13 cellular contexts compared by ENCODE assay signal in the genomic region with DNA sequence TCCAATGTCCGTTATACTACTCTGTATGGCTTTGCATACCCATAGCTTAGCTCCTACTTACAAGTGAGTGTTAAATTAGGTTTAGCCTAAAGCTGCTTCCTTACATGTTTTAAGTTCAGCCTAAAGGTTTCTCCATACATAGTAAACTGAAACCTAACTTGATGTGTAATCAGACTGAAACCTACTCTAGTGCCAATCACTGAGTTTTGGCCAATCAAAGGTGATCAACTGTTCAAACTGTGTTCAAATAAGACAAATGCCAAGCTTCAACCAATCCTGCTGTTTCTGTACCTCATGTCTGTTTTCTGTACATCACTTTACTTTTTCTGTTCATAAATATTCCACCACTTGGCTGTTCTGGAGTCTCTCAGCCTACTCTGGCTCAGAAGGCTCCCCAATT. TPM values are rescaled to one million over a fixed set of nuclear protein-coding genes. Genes with fewer than 3 reads are reported as not detected.
DNase-seq lines count a peak whose midpoint lies in the region; ATAC-seq and TF ChIP-seq lines count a peak whose summit lies in the region.
"Had no signal": no experiment of that assay in that cellular context is flagged by ENCODE, and none has a peak within 500 bp of the region (broad histone marks: within the 10 kb centered on the region; RNA-seq: fewer than 3 reads in every experiment).

No MANE protein-coding gene starts in this region.

- ATAC-seq in activated naive CD8-positive, alpha-beta T cell treated with anti-CD3 and anti-CD28 coated beads, Interleukin-2, amount 50 U/mL, for 24 hours, result peak; percentile 40
- ATAC-seq in stimulated activated naive CD8-positive, alpha-beta T cell treated with anti-CD3 and anti-CD28 coated beads, Interleukin-15, Interleukin-2, amounts not matched to agents 100 U/mL and 50 U/mL, for 24 hours, result peak; percentile 25
- ATAC-seq: HCT116 had no signal

- no peak for TF ChIP-seq EP300 in Ishikawa (IDR thresholded peaks at IDR 0.05; ENCODE audit: borderline replicate concordance)

- no peaks in the 10 kb centered on the region for H3K9me3 Mint-ChIP-seq in activated naive CD8-positive, alpha-beta T cell treated with anti-CD3 and anti-CD28 coated beads, Interleukin-2, amount 50 U/mL, for 24 hours
- no peaks in the 10 kb centered on the region for H3K9me3 Mint-ChIP-seq in activated naive CD8-positive, alpha-beta T cell treated with anti-CD3 and anti-CD28 coated beads for 36 hours

- no peaks in the 10 kb centered on the region for H3K36me3 Mint-ChIP-seq in activated naive CD8-positive, alpha-beta T cell treated with anti-CD3 and anti-CD28 coated beads, Interleukin-2, amount 50 U/mL, for 24 hours (ENCODE audit: low read depth)
- H3K36me3 Mint-ChIP-seq in activated naive CD8-positive, alpha-beta T cell treated with anti-CD3 and anti-CD28 coated beads for 36 hours, result no peaks in the 10 kb centered on the region

- no peak for DNase-seq in activated naive CD8-positive, alpha-beta T cell treated with anti-CD3 and anti-CD28 coated beads, Interleukin-2, amount 50 U/mL, for 24 hours
- DNase-seq in activated naive CD8-positive, alpha-beta T cell treated with anti-CD3 and anti-CD28 coated beads for 36 hours, result no peak
- DNase-seq in stimulated activated naive CD8-positive, alpha-beta T cell treated with anti-CD3 and anti-CD28 coated beads, Interleukin-15, Interleukin-2, amounts not matched to agents 100 U/mL and 50 U/mL, for 24 hours, result no peak
- DNase-seq in NCI-H2227 treated with DMSO at 0.1 percent for 48 hours (lab: John Stamatoyannopoulos, UW) (no peak), HCEC 1CT (no peak)
- DNase-seq: NCI-H1092, NCI-H146, NCI-H2081, NCI-H510A, NCI-H774 had no signal

- no peak overlapping the region for H3K4me3 Mint-ChIP-seq in activated naive CD8-positive, alpha-beta T cell treated with anti-CD3 and anti-CD28 coated beads, Interleukin-2, amount 50 U/mL, for 24 hours
- no peak overlapping the region for H3K4me3 Mint-ChIP-seq in activated naive CD8-positive, alpha-beta T cell treated with anti-CD3 and anti-CD28 coated beads for 36 hours

- H3K27me3 Mint-ChIP-seq in activated naive CD8-positive, alpha-beta T cell treated with anti-CD3 and anti-CD28 coated beads, Interleukin-2, amount 50 U/mL, for 24 hours, result peaks cover 2% of the 10 kb centered on the region
- no peaks in the 10 kb centered on the region for H3K27me3 Mint-ChIP-seq in activated naive CD8-positive, alpha-beta T cell treated with anti-CD3 and anti-CD28 coated beads for 36 hours

- H3K27ac Mint-ChIP-seq in activated naive CD8-positive, alpha-beta T cell treated with anti-CD3 and anti-CD28 coated beads, Interleukin-2, amount 50 U/mL, for 24 hours, result no peak overlapping the region
- H3K27ac Mint-ChIP-seq in activated naive CD8-positive, alpha-beta T cell treated with anti-CD3 and anti-CD28 coated beads for 36 hours, result no peak overlapping the region

- TF ChIP-seq RAD21 in Ishikawa (IDR thresholded peaks at IDR 0.05; ENCODE audit: low read depth), result no peak

- H3K4me1 Mint-ChIP-seq in activated naive CD8-positive, alpha-beta T cell treated with anti-CD3 and anti-CD28 coated beads, Interleukin-2, amount 50 U/mL, for 24 hours, result peaks cover 15% of the 10 kb centered on the region
- peaks cover 10% of the 10 kb centered on the region for H3K4me1 Mint-ChIP-seq in activated naive CD8-positive, alpha-beta T cell treated with anti-CD3 and anti-CD28 coated beads for 36 hours

TF ChIP-seq in Ishikawa, 13 proteins besides CTCF, POLR2A, EP300 and RAD21:
- TF ChIP-seq FOXM1 (IDR thresholded peaks at IDR 0.05; ENCODE audit: borderline replicate concordance, low read depth), result peak; percentile 45; the same call in 1 of the 2 replicates
- TF ChIP-seq CEBPB (IDR thresholded peaks at IDR 0.05), result no peak

RNA-seq across cellular contexts. Expression of a gene that starts 20.0 kb away (rescaled TPM):
- 1 to 10 TPM; 9.8 to 9.9 TPM for total RNA-seq in activated naive CD8-positive, alpha-beta T cell treated with anti-CD3 and anti-CD28 coated beads for 36 hours
- total RNA-seq: M059J had no signal

RNA-seq across cellular contexts. Expression of a gene that starts 21.0 kb away (rescaled TPM):
- total RNA-seq in activated naive CD8-positive, alpha-beta T cell treated with anti-CD3 and anti-CD28 coated beads for 36 hours, result 100 to 1,000 TPM; 298 to 335 TPM

RNA-seq across cellular contexts. Expression of a gene that starts 36.5 kb away (rescaled TPM):
- total RNA-seq in activated naive CD8-positive, alpha-beta T cell treated with anti-CD3 and anti-CD28 coated beads for 36 hours, result 10 to 100 TPM; 15.8 to 16.9 TPM

RNA-seq across cellular contexts. Expression of a gene that starts 48.5 kb away (rescaled TPM):
- total RNA-seq in activated naive CD8-positive, alpha-beta T cell treated with anti-CD3 and anti-CD28 coated beads for 36 hours, result 1 to 10 TPM; 4.6 to 6.1 TPM
